1 cellular context compared by ENCODE assay signal in the genomic region with DNA sequence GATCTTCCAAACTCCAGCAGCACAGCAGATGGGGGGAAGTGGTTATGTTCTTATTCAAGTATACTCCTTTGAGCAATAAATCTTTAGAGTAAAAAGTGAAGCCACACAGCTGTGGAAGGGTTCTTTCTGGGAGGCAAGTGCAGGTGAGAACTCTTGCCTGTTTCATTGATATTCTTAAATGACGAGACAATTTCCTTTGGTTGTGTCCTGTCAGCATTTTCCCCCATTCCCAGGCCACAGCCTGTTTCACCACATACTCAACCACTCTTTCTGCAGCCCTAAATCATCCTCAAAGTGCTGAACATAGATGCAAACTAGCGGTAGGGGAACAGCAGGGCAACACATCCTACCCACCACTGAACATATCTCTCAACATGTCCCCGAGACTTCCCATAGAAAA.
TF ChIP-seq lines count a peak whose summit lies in the region.

No MANE protein-coding gene starts in this region.

TF ChIP-seq in HepG2, 621 proteins besides CTCF, POLR2A, EP300 and RAD21 (continued from another document):
- TF ChIP-seq, protein P1, sequence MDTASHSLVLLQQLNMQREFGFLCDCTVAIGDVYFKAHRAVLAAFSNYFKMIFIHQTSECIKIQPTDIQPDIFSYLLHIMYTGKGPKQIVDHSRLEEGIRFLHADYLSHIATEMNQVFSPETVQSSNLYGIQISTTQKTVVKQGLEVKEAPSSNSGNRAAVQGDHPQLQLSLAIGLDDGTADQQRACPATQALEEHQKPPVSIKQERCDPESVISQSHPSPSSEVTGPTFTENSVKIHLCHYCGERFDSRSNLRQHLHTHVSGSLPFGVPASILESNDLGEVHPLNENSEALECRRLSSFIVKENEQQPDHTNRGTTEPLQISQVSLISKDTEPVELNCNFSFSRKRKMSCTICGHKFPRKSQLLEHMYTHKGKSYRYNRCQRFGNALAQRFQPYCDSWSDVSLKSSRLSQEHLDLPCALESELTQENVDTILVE (CRISPR knock-in tag; IDR thresholded peaks at IDR 0.05) = no peak
